Comparison of ENCODE assay signal across 12 cellular contexts in the genomic region with DNA sequence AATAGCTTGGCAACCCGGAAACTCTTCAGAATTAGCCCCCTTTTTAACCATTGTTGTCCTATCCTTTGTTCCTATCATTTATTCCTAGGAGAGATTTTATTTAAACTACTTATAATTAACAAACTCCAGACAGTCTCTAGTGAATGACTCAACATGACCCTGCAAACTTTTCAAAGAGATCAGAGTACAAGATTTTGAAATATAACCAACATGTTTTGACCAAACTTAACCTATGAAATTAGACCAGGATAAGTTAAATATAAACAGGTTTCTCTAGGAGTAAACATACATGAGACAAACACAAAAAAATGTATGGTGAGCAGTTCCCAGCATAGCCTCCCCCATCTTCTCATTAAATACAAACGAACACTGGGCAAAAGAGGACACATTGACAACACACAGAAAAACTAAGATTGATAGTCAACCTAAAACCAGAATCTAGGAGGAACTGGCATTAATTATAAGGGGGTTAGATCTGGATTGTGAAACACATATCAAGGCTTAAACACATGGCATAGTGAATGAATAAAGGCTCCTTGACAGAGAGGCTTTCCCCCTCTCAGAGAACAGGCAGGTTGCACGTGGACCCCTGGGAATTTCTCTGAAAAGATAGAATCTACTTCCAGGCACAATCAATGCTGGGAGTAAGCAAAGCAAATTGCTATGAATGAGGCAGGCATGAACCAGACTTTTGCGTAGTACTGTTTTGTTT.
DNase-seq lines count a peak whose midpoint lies in the region; TF ChIP-seq lines count a peak whose summit lies in the region.
"Had no signal": no experiment of that assay in that cellular context is flagged by ENCODE, and none has a peak within 500 bp of the region (broad histone marks: within the 10 kb centered on the region; RNA-seq: fewer than 3 reads in every experiment).

No MANE protein-coding gene starts in this region.

- H3K9me3 Mint-ChIP-seq in CD14-positive monocyte, result peaks cover 0 to 7% (median 5%) of the 10 kb centered on the region in 7 donors

- no peaks in the 10 kb centered on the region for H3K36me3 Mint-ChIP-seq in CD14-positive monocyte
- H3K36me3 Mint-ChIP-seq: activated naive CD8-positive, alpha-beta T cell; CD8-positive, alpha-beta T cell had no signal

- no peak overlapping the region for H3K4me3 Mint-ChIP-seq in CD14-positive monocyte
- H3K4me3 Mint-ChIP-seq: activated B cell treated with CpG ODN at 0.5 μM for 24 hours; activated naive CD8-positive, alpha-beta T cell; CD8-positive, alpha-beta T cell had no signal

- no peak overlapping the region for H3K27ac Mint-ChIP-seq in CD14-positive monocyte
- H3K27ac Mint-ChIP-seq: activated B cell treated with CpG ODN at 0.5 μM for 24 hours; activated naive CD8-positive, alpha-beta T cell; CD8-positive, alpha-beta T cell; progenitor cell of endocrine pancreas had no signal

- H3K27me3 Mint-ChIP-seq in CD14-positive monocyte (ENCODE audit: low read depth in 3 of 3), result peaks cover 0 to 2% (median 0%) of the 10 kb centered on the region in 3 donors
- H3K27me3 Mint-ChIP-seq: activated B cell treated with CpG ODN at 0.5 μM for 24 hours, progenitor cell of endocrine pancreas had no signal

- no peak for TF ChIP-seq CTCF in CD14-positive monocyte (IDR thresholded peaks at IDR 0.05)

- DNase-seq in EH (ENCODE audit: low read depth), result peak; percentile 62
- DNase-seq in fibroblast of peridontal ligament (ENCODE audit: extremely low read depth), result peak; percentile 82
- DNase-seq in renal cortical epithelial cell (ENCODE audit: low read depth), result peak; percentile 94
- DNase-seq in UCSD-AML1 (lab: John Stamatoyannopoulos, UW; ENCODE audit: unreplicated experiment), result no peak
- DNase-seq in CD14-positive monocyte (ENCODE audit: low spot score), result no peak
- no peak for DNase-seq in NCI-H748 treated with DMSO at 0.1 percent for 48 hours (lab: John Stamatoyannopoulos, UW)
- DNase-seq in HPDE6-E6E7 (ENCODE audit: extremely low spot score), result no peak
- DNase-seq: activated B cell treated with CpG ODN at 0.5 μM for 24 hours; CD8-positive, alpha-beta T cell had no signal

- intact Hi-C loops in CD14-positive monocyte (cut with micrococcal nuclease), result no loop called here

- H3K4me1 Mint-ChIP-seq in CD14-positive monocyte, result no peaks in the 10 kb centered on the region
- H3K4me1 Mint-ChIP-seq: activated B cell treated with CpG ODN at 0.5 μM for 24 hours had no signal

TF ChIP-seq in PFSK-1, 5 proteins besides CTCF, POLR2A, EP300 and RAD21:
- 0 out of 2 replicates have a peak, but pooled peaks have one; percentile 7 for TF ChIP-seq SIN3A (IDR thresholded peaks at IDR 0.05; ENCODE audit: borderline replicate concordance, insufficient read depth, low read length)
- no peak for TF ChIP-seq FOXP2 (optimal IDR thresholded peaks at IDR 0.05; ENCODE audit: borderline replicate concordance, extremely low read depth, extremely low read length, insufficient read depth)

Comparison
In these comparisons a context has a peak if more than half of its experiments do, and no peak if none do; other contexts are left out.
1. DNase-seq: peak in EH (single experiment), fibroblast of peridontal ligament (single experiment) and renal cortical epithelial cell (single experiment); none in UCSD-AML1 (single experiment), CD14-positive monocyte (single experiment), NCI-H748 treated with DMSO at 0.1 percent for 48 hours (single experiment) and HPDE6-E6E7 (single experiment).